In genomic region chr14:68593806-68594536, GRCh38 we compare ENCODE assay signal across 10 cellular contexts.
DNase-seq lines count a peak whose midpoint lies in the region; ATAC-seq, FAIRE-seq and TF ChIP-seq lines count a peak whose summit lies in the region.
"Had no signal": no experiment of that assay in that cellular context is flagged by ENCODE, and none has a peak within 500 bp of the region (broad histone marks: within the 10 kb centered on the region; RNA-seq: fewer than 3 reads in every experiment).

No MANE protein-coding gene starts in this region.

- H3K36me3 ChIP-seq in GM12878 (ENCODE audit: control insufficient read depth in 2 of 2, insufficient read depth in 2 of 2, low read length in 1 of 2) (no peaks in the 10 kb centered on the region), osteoblast (ENCODE audit: insufficient read depth, low read length) (no peaks in the 10 kb centered on the region), PC-3 (ENCODE audit: low read depth, low read length) (no peaks in the 10 kb centered on the region)

- no peaks in the 10 kb centered on the region; the same call in 2 of the 3 replicates for H3K9me3 ChIP-seq in GM12878 (replicated peaks; ENCODE audit: control insufficient read depth, insufficient read depth, low read length)
- H3K9me3 ChIP-seq in osteoblast (ENCODE audit: low read depth, low read length) = no peaks in the 10 kb centered on the region
- no peaks in the 10 kb centered on the region for H3K9me3 ChIP-seq in PC-3 (ENCODE audit: low read length)

- TF ChIP-seq RAD21 in GM12878 (IDR thresholded peaks at IDR 0.05; ENCODE audit: insufficient read depth, low read depth, low read length) = no peak

- BruUV-seq in GM12878 (replicated peaks; lab: Mats Ljungman, UMichigan) (no TSS peak), PC-3 (replicated peaks; lab: Mats Ljungman, UMichigan) (no TSS peak)

- no peaks in the 10 kb centered on the region for H3K27me3 ChIP-seq in GM12878 (replicated peaks in 1 of 2; ENCODE audit: control insufficient read depth in 2 of 2, insufficient read depth in 2 of 2, low read length in 1 of 2)
- H3K27me3 ChIP-seq in osteoblast (ENCODE audit: insufficient read depth, low read length) = no peaks in the 10 kb centered on the region
- no peaks in the 10 kb centered on the region for H3K27me3 ChIP-seq in PC-3 (ENCODE audit: low read length)

- H3F3A ChIP-seq in PC-3 (ENCODE audit: low read length, unreplicated experiment) = no peaks in the 10 kb centered on the region

- RAD21 ChIA-PET in GM12878 (lab: Charles Lee; ENCODE audit: unreplicated experiment) = interaction anchor here (1.3 kb wide), 1 partner anchor 194 kb away, joined by 3 read pairs; no protein-coding TSS in a partner anchor

- no peak for TF ChIP-seq POLR2A in GM12878 (IDR thresholded peaks at IDR 0.05; ENCODE audit: low read depth, low read length)

- ATAC-seq in GM12878 (no peak), GM18861 (IDR thresholded peaks at IDR 0.05; ENCODE audit: unreplicated experiment) (no peak), HG03469 (IDR thresholded peaks at IDR 0.05; ENCODE audit: unreplicated experiment) (no peak), PC-3 (no peak)

- H3K27ac ChIP-seq in GM12878 (ENCODE audit: control insufficient read depth, insufficient read depth) (no peak overlapping the region), osteoblast (ENCODE audit: low read depth, low read length) (no peak overlapping the region), PC-3 (ENCODE audit: low read length) (no peak overlapping the region)

- peaks cover 5% of the 10 kb centered on the region for H3K4me1 Mint-ChIP-seq in T-helper 2 cell treated with Interferon-gamma antibody and Interleukin-4, amounts not matched to agents 5 μg/mL and 100 μg/mL, for 36 hours (ENCODE audit: low read depth)

- peaks cover 3% of the 10 kb centered on the region for H3K9me3 Mint-ChIP-seq in T-helper 2 cell treated with Interferon-gamma antibody and Interleukin-4, amounts not matched to agents 5 μg/mL and 100 μg/mL, for 36 hours

- no peaks in the 10 kb centered on the region for H3K27me3 Mint-ChIP-seq in T-helper 2 cell treated with Interferon-gamma antibody and Interleukin-4, amounts not matched to agents 5 μg/mL and 100 μg/mL, for 36 hours (ENCODE audit: low read depth)

- H3K4me2 ChIP-seq in GM12878 (ENCODE audit: control insufficient read depth, insufficient read depth) = no peak overlapping the region
- no peak overlapping the region for H3K4me2 ChIP-seq in osteoblast (ENCODE audit: insufficient read depth, low read length)
- no peak overlapping the region for H3K4me2 ChIP-seq in PC-3 (ENCODE audit: low read length)

- FAIRE-seq in GM12878 (lab: Jason Lieb, UNC) = peak; percentile 7

- intact Hi-C loops in GM12878 (cut with micrococcal nuclease; ENCODE audit: unreplicated experiment) = no loop called here
- intact Hi-C loops in PC-3 (cut with micrococcal nuclease) = no loop called here

- peak; percentile 73 for DNase-seq in Daoy (ENCODE audit: low read depth)
- DNase-seq in MV-4-11 (lab: John Stamatoyannopoulos, UW) = peak; percentile 74
- DNase-seq in GM12878 (ENCODE audit: low read depth, low spot score) = no peak
- no peak for DNase-seq in osteoblast (ENCODE audit: insufficient read length, low spot score, missing footprints)
- DNase-seq in T-helper 2 cell treated with Interferon-gamma antibody and Interleukin-4, amounts not matched to agents 5 μg/mL and 100 μg/mL, for 36 hours (ENCODE audit: low spot score) = no peak
- no peak for DNase-seq in PC-3
- DNase-seq: NCI-H2081 treated with DMSO at 0.1 percent for 48 hours had no signal

- H3K79me2 ChIP-seq in GM12878 (ENCODE audit: control insufficient read depth, insufficient read depth, low read length) (no peaks in the 10 kb centered on the region), osteoblast (ENCODE audit: insufficient read depth, low read length) (no peaks in the 10 kb centered on the region), PC-3 (ENCODE audit: low read length) (no peaks in the 10 kb centered on the region)

- H3K9ac ChIP-seq in GM12878 (ENCODE audit: control insufficient read depth, insufficient read depth, low read length) (no peak overlapping the region), PC-3 (ENCODE audit: low read length) (no peak overlapping the region)

- TF ChIP-seq EP300 in GM12878 (IDR thresholded peaks at IDR 0.05; ENCODE audit: borderline replicate concordance in 1 of 2, control insufficient read depth in 1 of 2, low read depth in 2 of 2, low read length in 2 of 2) = no peak

- no peaks in the 10 kb centered on the region for H4K20me1 ChIP-seq in GM12878 (ENCODE audit: control insufficient read depth, insufficient read depth)
- H4K20me1 ChIP-seq in osteoblast (ENCODE audit: insufficient read depth, low read length) = no peaks in the 10 kb centered on the region
- no peaks in the 10 kb centered on the region for H4K20me1 ChIP-seq in PC-3 (ENCODE audit: low read length)

- CTCF ChIA-PET in GM12878 (lab: Yijun Ruan, JAX) = no interaction called here
- CTCF ChIA-PET in PC-3 (lab: Charles Lee) = no interaction called here

- H3K9me2 ChIP-seq in PC-3 (replicated peaks; ENCODE audit: low read length) = no peaks in the 10 kb centered on the region

- no peaks in the 10 kb centered on the region for H3K4me1 ChIP-seq in GM12878 (ENCODE audit: control insufficient read depth, insufficient read depth, low read length)
- peaks cover 13% of the 10 kb centered on the region for H3K4me1 ChIP-seq in osteoblast (ENCODE audit: insufficient read depth, low read length)
- peaks cover 12% of the 10 kb centered on the region for H3K4me1 ChIP-seq in PC-3 (ENCODE audit: insufficient read depth, low read length)

- no peak for TF ChIP-seq CTCF in GM12878 (IDR thresholded peaks at IDR 0.05 in 2 of 3, conservative IDR thresholded peaks at IDR 0.05 in 1 of 3; ENCODE audit: control insufficient read depth in 2 of 3, extremely low read depth in 1 of 3, insufficient read depth in 1 of 3, low read depth in 3 of 3, low read length in 3 of 3)
- no peak for TF ChIP-seq CTCF in osteoblast (IDR thresholded peaks at IDR 0.05; ENCODE audit: extremely low read depth, low read depth, low read length)
- no peak for TF ChIP-seq CTCF in PC-3 (conservative IDR thresholded peaks at IDR 0.05; ENCODE audit: low read depth, low read length)

- H3K27ac Mint-ChIP-seq in T-helper 2 cell treated with Interferon-gamma antibody and Interleukin-4, amounts not matched to agents 5 μg/mL and 100 μg/mL, for 36 hours = no peak overlapping the region

- H3K36me3 Mint-ChIP-seq in T-helper 2 cell treated with Interferon-gamma antibody and Interleukin-4, amounts not matched to agents 5 μg/mL and 100 μg/mL, for 36 hours (ENCODE audit: low read depth) = no peaks in the 10 kb centered on the region

- POLR2A ChIA-PET in GM12878 (lab: Charles Lee) = no interaction called here
- POLR2A ChIA-PET in PC-3 (lab: Charles Lee; ENCODE audit: unreplicated experiment) = interaction anchor here (0.7 kb wide), 1 partner anchor 17 kb away, joined by 4 read pairs; no protein-coding TSS in a partner anchor

- H3K4me3 ChIP-seq in GM12878 (no peak overlapping the region), osteoblast (ENCODE audit: insufficient read depth, low read length) (no peak overlapping the region), PC-3 (ENCODE audit: low read length) (no peak overlapping the region)
- H3K4me3 ChIP-seq: lung had no signal

- SMC1A ChIA-PET in GM12878 (lab: Charles Lee; ENCODE audit: uncharacterized antibody, unreplicated experiment) = interaction anchor here (0.9 to 1.0 kb wide), 4 partner anchors 31 to 650 kb away, joined by 3 to 4 read pairs (median 3); no protein-coding TSS in a partner anchor

- H3K4me3 Mint-ChIP-seq in T-helper 2 cell treated with Interferon-gamma antibody and Interleukin-4, amounts not matched to agents 5 μg/mL and 100 μg/mL, for 36 hours = no peak overlapping the region

- in situ Hi-C loops in GM12878 (cut with MboI) = no loop called here

- 20% methylated on average over 8 of the region's 9 CpGs for WGBS in GM12878 (ENCODE audit: insufficient coverage, insufficient replicate concordance, low lambda C conversion rate, missing lambda C conversion rate)

- H2AFZ ChIP-seq in GM12878 (ENCODE audit: control insufficient read depth, low read depth, low read length) (no peak overlapping the region; the same call in 1 of the 2 replicates), osteoblast (ENCODE audit: low read length) (peak overlapping the region; percentile 68), PC-3 (ENCODE audit: low read length) (no peak overlapping the region)

TF ChIP-seq in GM12878, 131 proteins besides CTCF, POLR2A, EP300 and RAD21:
- TF ChIP-seq KAT2A (conservative IDR thresholded peaks at IDR 0.05; ENCODE audit: control insufficient read depth, low read depth, low read length) = no peak
- TF ChIP-seq SPI1 (IDR thresholded peaks at IDR 0.05; ENCODE audit: borderline replicate concordance, insufficient read depth, low read depth, low read length) = peak; percentile 58; the same call in 1 of the 2 replicates

Comparison
In these comparisons a context has a peak if more than half of its experiments do, and no peak if none do; other contexts are left out.
1. DNase-seq: peak in Daoy (single experiment) and MV-4-11 (single experiment); none in GM12878 (single experiment), osteoblast (single experiment), T-helper 2 cell treated with Interferon-gamma antibody and Interleukin-4, amounts not matched to agents 5 μg/mL and 100 μg/mL, for 36 hours (single experiment) and PC-3 (single experiment).